ENCODE assay signal across 1 cellular context in the genomic region with DNA sequence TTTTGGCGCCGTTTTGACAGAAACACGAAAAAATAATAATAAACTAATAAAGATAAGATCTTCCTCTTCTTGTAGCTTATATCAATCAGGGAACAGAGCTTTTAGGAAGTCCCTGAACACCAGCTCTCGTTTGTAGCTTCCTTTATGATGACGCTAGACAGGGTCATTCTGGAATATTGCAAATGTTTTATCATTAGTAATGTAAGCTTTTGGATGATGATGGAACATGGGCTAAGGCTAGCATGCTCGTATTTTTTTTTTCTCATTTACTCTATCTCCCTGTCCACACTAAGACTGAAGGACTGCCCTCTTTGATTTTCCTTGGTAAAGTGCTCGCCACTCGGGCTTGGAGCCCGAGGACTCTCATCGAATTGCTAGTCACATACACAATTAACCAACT.
TF ChIP-seq lines count a peak whose summit lies in the region.

No MANE protein-coding gene starts in this region.

TF ChIP-seq in K562, 482 proteins besides CTCF, POLR2A, EP300 and RAD21:
- peak; percentile 60 for TF ChIP-seq DACH1 (IDR thresholded peaks at IDR 0.05; ENCODE audit: partially characterized antibody)
- no peak for TF ChIP-seq YBX1 (IDR thresholded peaks at IDR 0.05)
- no peak for TF ChIP-seq HDAC6 (IDR thresholded peaks at IDR 0.05; ENCODE audit: low read depth, low read length)
- TF ChIP-seq, protein P1, sequence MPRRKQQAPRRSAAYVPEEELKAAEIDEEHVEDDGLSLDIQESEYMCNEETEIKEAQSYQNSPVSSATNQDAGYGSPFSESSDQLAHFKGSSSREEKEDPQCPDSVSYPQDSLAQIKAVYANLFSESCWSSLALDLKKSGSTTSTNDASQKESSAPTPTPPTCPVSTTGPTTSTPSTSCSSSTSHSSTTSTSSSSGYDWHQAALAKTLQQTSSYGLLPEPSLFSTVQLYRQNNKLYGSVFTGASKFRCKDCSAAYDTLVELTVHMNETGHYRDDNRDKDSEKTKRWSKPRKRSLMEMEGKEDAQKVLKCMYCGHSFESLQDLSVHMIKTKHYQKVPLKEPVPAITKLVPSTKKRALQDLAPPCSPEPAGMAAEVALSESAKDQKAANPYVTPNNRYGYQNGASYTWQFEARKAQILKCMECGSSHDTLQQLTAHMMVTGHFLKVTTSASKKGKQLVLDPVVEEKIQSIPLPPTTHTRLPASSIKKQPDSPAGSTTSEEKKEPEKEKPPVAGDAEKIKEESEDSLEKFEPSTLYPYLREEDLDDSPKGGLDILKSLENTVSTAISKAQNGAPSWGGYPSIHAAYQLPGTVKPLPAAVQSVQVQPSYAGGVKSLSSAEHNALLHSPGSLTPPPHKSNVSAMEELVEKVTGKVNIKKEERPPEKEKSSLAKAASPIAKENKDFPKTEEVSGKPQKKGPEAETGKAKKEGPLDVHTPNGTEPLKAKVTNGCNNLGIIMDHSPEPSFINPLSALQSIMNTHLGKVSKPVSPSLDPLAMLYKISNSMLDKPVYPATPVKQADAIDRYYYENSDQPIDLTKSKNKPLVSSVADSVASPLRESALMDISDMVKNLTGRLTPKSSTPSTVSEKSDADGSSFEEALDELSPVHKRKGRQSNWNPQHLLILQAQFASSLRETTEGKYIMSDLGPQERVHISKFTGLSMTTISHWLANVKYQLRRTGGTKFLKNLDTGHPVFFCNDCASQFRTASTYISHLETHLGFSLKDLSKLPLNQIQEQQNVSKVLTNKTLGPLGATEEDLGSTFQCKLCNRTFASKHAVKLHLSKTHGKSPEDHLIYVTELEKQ (CRISPR knock-in tag; IDR thresholded peaks at IDR 0.05): no peak
- 0 out of 2 replicates have a peak, but pooled peaks have one; percentile 10 for TF ChIP-seq SMARCE1 (IDR thresholded peaks at IDR 0.05)
- TF ChIP-seq, protein P2, sequence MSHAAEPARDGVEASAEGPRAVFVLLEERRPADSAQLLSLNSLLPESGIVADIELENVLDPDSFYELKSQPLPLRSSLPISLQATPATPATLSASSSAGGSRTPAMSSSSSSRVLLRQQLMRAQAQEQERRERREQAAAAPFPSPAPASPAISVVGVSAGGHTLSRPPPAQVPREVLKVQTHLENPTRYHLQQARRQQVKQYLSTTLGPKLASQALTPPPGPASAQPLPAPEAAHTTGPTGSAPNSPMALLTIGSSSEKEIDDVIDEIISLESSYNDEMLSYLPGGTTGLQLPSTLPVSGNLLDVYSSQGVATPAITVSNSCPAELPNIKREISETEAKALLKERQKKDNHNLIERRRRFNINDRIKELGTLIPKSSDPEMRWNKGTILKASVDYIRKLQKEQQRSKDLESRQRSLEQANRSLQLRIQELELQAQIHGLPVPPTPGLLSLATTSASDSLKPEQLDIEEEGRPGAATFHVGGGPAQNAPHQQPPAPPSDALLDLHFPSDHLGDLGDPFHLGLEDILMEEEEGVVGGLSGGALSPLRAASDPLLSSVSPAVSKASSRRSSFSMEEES (CRISPR knock-in tag; IDR thresholded peaks at IDR 0.05): no peak
- TF ChIP-seq PHF8 (IDR thresholded peaks at IDR 0.05; ENCODE audit: borderline replicate concordance, low read length): 0 out of 2 replicates have a peak, but pooled peaks have one; percentile 17
- TF ChIP-seq MXD1 (CRISPR knock-in tag; IDR thresholded peaks at IDR 0.05; ENCODE audit: borderline replicate concordance, poor library complexity, severe bottlenecking): no peak
- TF ChIP-seq MBD1 (CRISPR knock-in tag; IDR thresholded peaks at IDR 0.05): 0 out of 2 replicates have a peak, but pooled peaks have one; percentile 59
- no peak for TF ChIP-seq CGGBP1 (CRISPR knock-in tag; IDR thresholded peaks at IDR 0.05)
TF ChIP-seq in K562: peak in this region for 4.
